23 cellular contexts compared by ENCODE assay signal in genomic region chr1:155160128-155160527, GRCh38. TPM values are rescaled to one million over a fixed set of nuclear protein-coding genes. Genes with fewer than 3 reads are reported as not detected.
DNase-seq lines count a peak whose midpoint lies in the region; ATAC-seq and TF ChIP-seq lines count a peak whose summit lies in the region.
"Had no signal": no experiment of that assay in that cellular context is flagged by ENCODE, and none has a peak within 500 bp of the region (broad histone marks: within the 10 kb centered on the region; RNA-seq: fewer than 3 reads in every experiment).

No MANE protein-coding gene starts in this region.

- H3K4me3 ChIP-seq in neuronal stem cell (ENCODE audit: low read length in 2 of 2) (no peak overlapping the region), lower leg skin (ENCODE audit: low read depth, poor library complexity, severe bottlenecking) (no peak overlapping the region)
- H3K4me3 ChIP-seq: SK-N-MC had no signal

- H3K27ac Mint-ChIP-seq in activated CD4-positive, alpha-beta T cell treated with anti-CD3 and anti-CD28 coated beads, Interleukin-2, amount 10 ng/mL, durations not matched to agents 24 days and 14 days = peak overlapping the region; percentile 4
- H3K27ac Mint-ChIP-seq: CD14-positive monocyte had no signal

- H3K4me3 Mint-ChIP-seq in activated CD4-positive, alpha-beta T cell treated with anti-CD3 and anti-CD28 coated beads, Interleukin-2, amount 10 ng/mL, durations not matched to agents 24 days and 14 days = no peak overlapping the region
- H3K4me3 Mint-ChIP-seq: B cell, CD14-positive monocyte had no signal

- H3K36me3 ChIP-seq in neuronal stem cell (replicated peaks in 1 of 2; ENCODE audit: control insufficient read depth in 2 of 2, insufficient read depth in 2 of 2, low read length in 2 of 2) = no peaks in the 10 kb centered on the region

- H3K14ac ChIP-seq in neuronal stem cell (ENCODE audit: low read length) = peak overlapping the region; percentile 47

- H3K79me1 ChIP-seq in neuronal stem cell (ENCODE audit: low read depth, low read length) = no peaks in the 10 kb centered on the region

- H3K23ac ChIP-seq in neuronal stem cell (ENCODE audit: low read depth, low read length, poor library complexity) = peak overlapping the region; percentile 81

- no peak overlapping the region for H3K4me2 ChIP-seq in neuronal stem cell (ENCODE audit: insufficient read depth, low read length, poor library complexity, severe bottlenecking)

- no peaks in the 10 kb centered on the region for H3K4me1 ChIP-seq in neuronal stem cell (ENCODE audit: control insufficient read depth in 2 of 2, insufficient read depth in 1 of 2, low read depth in 1 of 2, low read length in 2 of 2)

- no peaks in the 10 kb centered on the region for H3K9me3 ChIP-seq in neuronal stem cell (replicated peaks in 1 of 2; ENCODE audit: control insufficient read depth in 2 of 2, insufficient read depth in 1 of 2, low read depth in 1 of 2, low read length in 2 of 2)

- no peak overlapping the region for H2BK5ac ChIP-seq in neuronal stem cell (ENCODE audit: low read length)

- no peak overlapping the region for H2AFZ ChIP-seq in neuronal stem cell (ENCODE audit: low read length)

- H3K27me3 ChIP-seq in neuronal stem cell (ENCODE audit: control insufficient read depth in 3 of 3, insufficient read depth in 3 of 3, low read depth in 1 of 3, low read length in 3 of 3) = peaks cover 0 to 7% (median 0%) of the 10 kb centered on the region in 3 experiments

- peak overlapping the region; percentile 44 for H3K18ac ChIP-seq in neuronal stem cell (ENCODE audit: low read length)

- no peak overlapping the region for H4K8ac ChIP-seq in neuronal stem cell (ENCODE audit: low read depth, low read length)

- H3K36me3 Mint-ChIP-seq in activated CD4-positive, alpha-beta T cell treated with anti-CD3 and anti-CD28 coated beads, Interleukin-2, amount 10 ng/mL, durations not matched to agents 24 days and 14 days (ENCODE audit: low read depth) = no peaks in the 10 kb centered on the region
- H3K36me3 Mint-ChIP-seq: CD14-positive monocyte had no signal

- H2BK15ac ChIP-seq in neuronal stem cell (ENCODE audit: low read length) = peak overlapping the region; percentile 49

- no peaks in the 10 kb centered on the region for H3K9me3 Mint-ChIP-seq in activated CD4-positive, alpha-beta T cell treated with anti-CD3 and anti-CD28 coated beads, Interleukin-2, amount 10 ng/mL, durations not matched to agents 24 days and 14 days

- no peak overlapping the region for H4K91ac ChIP-seq in neuronal stem cell (ENCODE audit: low read depth, low read length, poor library complexity)

- peak overlapping the region; percentile 93 for H2BK120ac ChIP-seq in neuronal stem cell (ENCODE audit: low read depth, low read length)

- H3K9ac ChIP-seq in neuronal stem cell (ENCODE audit: low read depth, low read length, poor library complexity) = no peak overlapping the region

- H3K4ac ChIP-seq in neuronal stem cell (ENCODE audit: low read length) = no peak overlapping the region

- H2BK12ac ChIP-seq in neuronal stem cell (ENCODE audit: low read length) = peak overlapping the region; percentile 63

- no CpG with 5 or more reads among the region's 8 CpGs for WGBS in neuronal stem cell (ENCODE audit: extremely low coverage in 2 of 2, insufficient read length in 2 of 2, insufficient replicate concordance in 1 of 2), 2 donors
- WGBS in lower leg skin, 2 donors = 80 to 87% methylated on average over 8 of the region's 8 CpGs

- H3K27me3 Mint-ChIP-seq in activated CD4-positive, alpha-beta T cell treated with anti-CD3 and anti-CD28 coated beads, Interleukin-2, amount 10 ng/mL, durations not matched to agents 24 days and 14 days = peaks cover 17% of the 10 kb centered on the region
- H3K27me3 Mint-ChIP-seq: B cell had no signal

- H3K4me1 Mint-ChIP-seq in activated CD4-positive, alpha-beta T cell treated with anti-CD3 and anti-CD28 coated beads, Interleukin-2, amount 10 ng/mL, durations not matched to agents 24 days and 14 days = no peaks in the 10 kb centered on the region
- H3K4me1 Mint-ChIP-seq: B cell had no signal

- intact Hi-C loops in activated CD4-positive, alpha-beta T cell treated with anti-CD3 and anti-CD28 coated beads, Interleukin-2, amount 10 ng/mL, durations not matched to agents 24 days and 14 days (cut with micrococcal nuclease) = no loop called here
- intact Hi-C loops in lower leg skin (cut with DNase I; ENCODE audit: low total_unique reads) = no loop called here

- ATAC-seq in HG02852 (IDR thresholded peaks at IDR 0.05; ENCODE audit: unreplicated experiment) = no peak
- ATAC-seq in HG02571 (IDR thresholded peaks at IDR 0.05; ENCODE audit: unreplicated experiment) = no peak
- ATAC-seq: HepG2, Right ventricle myocardium inferior had no signal

- TF ChIP-seq CTCF in lower leg skin (IDR thresholded peaks at IDR 0.05) = no peak

- TF ChIP-seq POLR2A in lower leg skin (IDR thresholded peaks at IDR 0.05) = no peak

- H3K27ac ChIP-seq in neuronal stem cell (replicated peaks; ENCODE audit: low read length) = no peak overlapping the region
- H3K27ac ChIP-seq: HL-60, SK-N-MC had no signal

- DNase-seq in activated CD4-positive, alpha-beta T cell treated with anti-CD3 and anti-CD28 coated beads, Interleukin-2, amount 10 ng/mL, durations not matched to agents 24 days and 14 days = no peak
- DNase-seq in activated CD4-positive, alpha-beta T cell treated with anti-CD3 and anti-CD28 coated beads for 4 hours = no peak
- DNase-seq in RPMI8226 (peak; percentile 32), neuronal stem cell (ENCODE audit: low spot score) (no peak), lower leg skin (ENCODE audit: low spot score in 2 of 2) (no peak)
- DNase-seq: DMS79 treated with DMSO at 0.1 percent for 48 hours, H7, KBM-7, MM.1S, NCI-H1105 treated with DMSO at 0.1 percent for 48 hours, NCI-H2081 treated with DMSO at 0.1 percent for 48 hours, NCI-H446 treated with DMSO at 0.1 percent for 48 hours, NCI-H526 treated with DMSO at 0.1 percent for 48 hours, OCI-M1 had no signal

- H2AK5ac ChIP-seq in neuronal stem cell (ENCODE audit: low read depth, low read length) = no peak overlapping the region

RNA-seq across cellular contexts. Expression of gene KRTCAP2, which starts 13.0 kb away (rescaled TPM):
- 244 and 245 TPM in 2 replicates for total RNA-seq in activated CD4-positive, alpha-beta T cell treated with anti-CD3 and anti-CD28 coated beads, Interleukin-2, amount 10 ng/mL, durations not matched to agents 24 days and 14 days
- 210 TPM for polyA plus RNA-seq in neuronal stem cell (2013, experiment 1 of 2)
- polyA plus RNA-seq in neuronal stem cell (2013, experiment 2 of 2) = 197 TPM
- total RNA-seq in lower leg skin = 100 to 1,000 TPM in 2 of 4 donors, 10 to 100 TPM in 2; 48.6 to 109 (median 97.6) TPM

RNA-seq across cellular contexts. Expression of gene TRIM46, which starts 13.5 kb away (rescaled TPM):
- 9.4 and 10.7 TPM in 2 replicates for total RNA-seq in activated CD4-positive, alpha-beta T cell treated with anti-CD3 and anti-CD28 coated beads, Interleukin-2, amount 10 ng/mL, durations not matched to agents 24 days and 14 days
- 7.5 TPM for polyA plus RNA-seq in neuronal stem cell (2013, experiment 1 of 2)
- 7.4 TPM for polyA plus RNA-seq in neuronal stem cell (2013, experiment 2 of 2)
- total RNA-seq in lower leg skin = 1 to 10 TPM in 1 of 4 donors, under 1 TPM in 2, not detected in 1; 0.17 to 1.2 (median 0.62) TPM
- total RNA-seq: HT-29 had no signal
- polyA plus RNA-seq: CD14-positive monocyte had no signal

RNA-seq across cellular contexts. Expression of gene DPM3, which starts 19.8 kb away (rescaled TPM):
- 34.5 and 37.2 TPM in 2 replicates for total RNA-seq in activated CD4-positive, alpha-beta T cell treated with anti-CD3 and anti-CD28 coated beads, Interleukin-2, amount 10 ng/mL, durations not matched to agents 24 days and 14 days
- polyA plus RNA-seq in neuronal stem cell (2013, experiment 1 of 2) = 309 TPM
- polyA plus RNA-seq in neuronal stem cell (2013, experiment 2 of 2) = 297 TPM
- 10 to 100 TPM; 19.2 to 74.7 (median 36.9) TPM for total RNA-seq in lower leg skin

RNA-seq across cellular contexts. Expression of gene SLC50A1, which starts 24.5 kb away (rescaled TPM):
- total RNA-seq in activated CD4-positive, alpha-beta T cell treated with anti-CD3 and anti-CD28 coated beads, Interleukin-2, amount 10 ng/mL, durations not matched to agents 24 days and 14 days = 46.2 and 46.3 TPM in 2 replicates
- 37.1 TPM for polyA plus RNA-seq in neuronal stem cell (2013, experiment 1 of 2)
- polyA plus RNA-seq in neuronal stem cell (2013, experiment 2 of 2) = 36.6 TPM
- 10 to 100 TPM; 33.3 to 59.4 (median 43.7) TPM for total RNA-seq in lower leg skin

RNA-seq across cellular contexts. Expression of gene EFNA1, which starts 32.5 kb away (rescaled TPM):
- total RNA-seq in activated CD4-positive, alpha-beta T cell treated with anti-CD3 and anti-CD28 coated beads, Interleukin-2, amount 10 ng/mL, durations not matched to agents 24 days and 14 days = 0.24 TPM in 1 of 2 replicates, not detected in the other
- 3.6 TPM for polyA plus RNA-seq in neuronal stem cell (2013, experiment 1 of 2)
- polyA plus RNA-seq in neuronal stem cell (2013, experiment 2 of 2) = 4.3 TPM
- total RNA-seq in lower leg skin = 100 to 1,000 TPM; 125 to 235 (median 185) TPM
- total RNA-seq: B cell had no signal
- polyA plus RNA-seq: CD14-positive monocyte had no signal
